In genomic region chr5:113020461-113021273, GRCh38 we compare ENCODE assay signal across 11 cellular contexts. TPM values are rescaled to one million over a fixed set of nuclear protein-coding genes. Genes with fewer than 3 reads are reported as not detected.
DNase-seq lines count a peak whose midpoint lies in the region; ATAC-seq and TF ChIP-seq lines count a peak whose summit lies in the region.
"Had no signal": no experiment of that assay in that cellular context is flagged by ENCODE, and none has a peak within 500 bp of the region (broad histone marks: within the 10 kb centered on the region; RNA-seq: fewer than 3 reads in every experiment).

No MANE protein-coding gene starts in this region.

- H3K4me3 ChIP-seq in Panc1 (ENCODE audit: low read depth in 2 of 2, low read length in 2 of 2) = no peak overlapping the region
- H3K4me3 ChIP-seq in cardiac fibroblast (replicated peaks in 1 of 2; ENCODE audit: low read depth in 2 of 2, low read length in 2 of 2) = no peak overlapping the region
- H3K4me3 ChIP-seq in retinal pigment epithelial cell (ENCODE audit: low read length) = no peak overlapping the region
- H3K4me3 ChIP-seq: hepatocyte had no signal

- H3K36me3 Mint-ChIP-seq in type B pancreatic cell = peaks cover 30% of the 10 kb centered on the region

- H3K27me3 Mint-ChIP-seq in type B pancreatic cell = no peaks in the 10 kb centered on the region

- CTCF ChIA-PET in Panc1 (lab: Charles Lee) = interaction anchor here (0.6 kb wide), 1 partner anchor 22 kb away, joined by 3 read pairs; no protein-coding TSS in a partner anchor

- no peaks in the 10 kb centered on the region for H3K9me3 Mint-ChIP-seq in type B pancreatic cell
- H3K9me3 Mint-ChIP-seq: nephron had no signal

- no peak overlapping the region for H3K27ac Mint-ChIP-seq in type B pancreatic cell
- H3K27ac Mint-ChIP-seq: nephron had no signal

- H3K36me3 ChIP-seq in Panc1 (ENCODE audit: control insufficient read depth, insufficient read depth, low read length) = peaks cover 17% of the 10 kb centered on the region

- peaks cover 24% of the 10 kb centered on the region for H3K4me1 ChIP-seq in Panc1 (ENCODE audit: control insufficient read depth, insufficient read depth, low read length)

- no peak overlapping the region for H3K4me3 Mint-ChIP-seq in type B pancreatic cell
- H3K4me3 Mint-ChIP-seq: nephron had no signal

- H3K27ac ChIP-seq in Panc1 (ENCODE audit: low read length) = peak overlapping the region; percentile 60; the same call in 1 of the 2 replicates
- H3K27ac ChIP-seq: hepatocyte had no signal

- DNase-seq in activated naive CD4-positive, alpha-beta T cell treated with Interleukin-2 at 50 U/mL for 16 hours = peak; percentile 32
- DNase-seq in activated naive CD4-positive, alpha-beta T cell treated with anti-CD3 and anti-CD28 coated beads, Interleukin-2, amount 50 U/mL, for 16 hours = no peak
- peak; percentile 79 for DNase-seq in Panc1 (ENCODE audit: low read depth, low spot score)
- DNase-seq in cardiac fibroblast (ENCODE audit: low read depth in 2 of 2) = peak; percentile 41 to 89
- DNase-seq in retinal pigment epithelial cell (ENCODE audit: low read depth) = peak; percentile 50
- no peak for DNase-seq in type B pancreatic cell (ENCODE audit: extremely low spot score, unreplicated experiment)
- DNase-seq in SKM-1 (lab: John Stamatoyannopoulos, UW; ENCODE audit: unreplicated experiment) = no peak
- DNase-seq: NCI-H510A treated with DMSO at 0.1 percent for 48 hours had no signal

- no TSS peak for BruUV-seq in Panc1 (replicated peaks; lab: Mats Ljungman, UMichigan)

- no peak for TF ChIP-seq CTCF in Panc1 (IDR thresholded peaks at IDR 0.05)
- no peak for TF ChIP-seq CTCF in cardiac fibroblast (IDR thresholded peaks at IDR 0.05; ENCODE audit: low read depth, low read length)
- TF ChIP-seq CTCF in retinal pigment epithelial cell (conservative IDR thresholded peaks at IDR 0.05; ENCODE audit: low read depth, low read length) = no peak
- TF ChIP-seq CTCF in type B pancreatic cell (conservative IDR thresholded peaks at IDR 0.05) = no peak

- intact Hi-C loops in Panc1 (cut with micrococcal nuclease; ENCODE audit: unreplicated experiment) = no loop called here

- POLR2A ChIA-PET in Panc1 (lab: Charles Lee) = no interaction called here

- H3K27me3 ChIP-seq in Panc1 (ENCODE audit: control insufficient read depth, insufficient read depth, low read length) = no peaks in the 10 kb centered on the region
- H3K27me3 ChIP-seq: hepatocyte had no signal

- no peaks in the 10 kb centered on the region for H3K9me3 ChIP-seq in Panc1 (ENCODE audit: control insufficient read depth, insufficient read depth, low read depth, low read length)

- peak; percentile 91 for ATAC-seq in Panc1
- ATAC-seq in HG03196 (IDR thresholded peaks at IDR 0.05; ENCODE audit: unreplicated experiment) = no peak

- in situ Hi-C loops in Panc1 (cut with HindIII; ENCODE audit: low pct_unique_long_range_greater_than_20kb, low sequenced_read_pairs) = no loop called here

- H3K4me1 Mint-ChIP-seq in type B pancreatic cell (ENCODE audit: unreplicated experiment) = peaks cover 13% of the 10 kb centered on the region

RNA-seq across cellular contexts. Expression of gene DCP2, which starts 44.1 kb away (rescaled TPM):
- total RNA-seq in Panc1 (2021; ENCODE audit: unreplicated experiment) (70.4 TPM), type B pancreatic cell (ENCODE audit: low replicate concordance) (65.5 and 90.3 TPM in 2 replicates)
- polyA plus RNA-seq in Panc1 (2012; ENCODE audit: insufficient read length) = 7.5 TPM

Comparison
In these comparisons a context has a peak if more than half of its experiments do, and no peak if none do; other contexts are left out.
1. DNase-seq: peak in activated naive CD4-positive, alpha-beta T cell treated with Interleukin-2 at 50 U/mL for 16 hours (single experiment), Panc1 (single experiment), cardiac fibroblast (2 of 2) and retinal pigment epithelial cell (single experiment); none in activated naive CD4-positive, alpha-beta T cell treated with anti-CD3 and anti-CD28 coated beads, Interleukin-2, amount 50 U/mL, for 16 hours (single experiment), type B pancreatic cell (single experiment) and SKM-1 (single experiment).